Comparison of ENCODE assay signal across 8 cellular contexts in genomic region chr19:58559275-58560006, GRCh38. TPM values are rescaled to one million over a fixed set of nuclear protein-coding genes. Genes with fewer than 3 reads are reported as not detected.
A peak's percentile ranks its signal among the peaks of the same experiment; 100 is the strongest.
DNase-seq lines count a peak whose midpoint lies in the region; FAIRE-seq and TF ChIP-seq lines count a peak whose summit lies in the region.

No MANE protein-coding gene starts in this region.

- peaks cover 15% of the 10 kb centered on the region for H3F3A ChIP-seq in smooth muscle cell (ENCODE audit: low read depth)

- H3K9ac ChIP-seq in smooth muscle cell (ENCODE audit: low read depth), result peak overlapping the region; percentile 96

- no peak for FAIRE-seq in H54 (lab: Jason Lieb, UNC)

- H3K79me2 ChIP-seq in smooth muscle cell (ENCODE audit: low read depth), result peaks cover 27% of the 10 kb centered on the region

- WGBS in smooth muscle cell (ENCODE audit: low lambda C conversion rate), result 2% methylated on average over 33 of the region's 33 CpGs

- H3K4me1 ChIP-seq in SJCRH30 (peaks cover 3% of the 10 kb centered on the region; the same call in 1 of the 2 replicates), breast epithelium (peaks cover 20 to 29% of the 10 kb centered on the region in 2 donors), smooth muscle cell (ENCODE audit: low read depth) (peaks cover 17% of the 10 kb centered on the region)

- peak overlapping the region; percentile 62 for H3K4me3 ChIP-seq in SJCRH30
- peak overlapping the region; percentile 83 to 90 (median 88) for H3K4me3 ChIP-seq in breast epithelium
- H3K4me3 ChIP-seq in smooth muscle cell, result peak overlapping the region; percentile 62

- H3K27me3 ChIP-seq in SJCRH30 (no peaks in the 10 kb centered on the region), breast epithelium (no peaks in the 10 kb centered on the region), smooth muscle cell (ENCODE audit: low read depth) (no peaks in the 10 kb centered on the region)

- H2AFZ ChIP-seq in smooth muscle cell (ENCODE audit: low read depth), result peak overlapping the region; percentile 29

- H3K9me3 ChIP-seq in SJCRH30 (replicated peaks), result no peaks in the 10 kb centered on the region
- no peaks in the 10 kb centered on the region for H3K9me3 ChIP-seq in breast epithelium
- no peaks in the 10 kb centered on the region for H3K9me3 ChIP-seq in smooth muscle cell (replicated peaks; ENCODE audit: low read depth)

- H3K27ac ChIP-seq in C4-2B (peak overlapping the region; percentile 96), SJCRH30 (peak overlapping the region; percentile 84), breast epithelium (peak overlapping the region; percentile 99 to 100), smooth muscle cell (ENCODE audit: low read depth) (peak overlapping the region; percentile 98)

- H4K20me1 ChIP-seq in smooth muscle cell (ENCODE audit: low read depth), result peaks cover 20% of the 10 kb centered on the region

- peak overlapping the region; percentile 94 for H3K4me2 ChIP-seq in smooth muscle cell

- TF ChIP-seq POLR2A in H54 (IDR thresholded peaks at IDR 0.05; ENCODE audit: low read depth, low read length), result peak; percentile 78
- TF ChIP-seq POLR2A in breast epithelium (IDR thresholded peaks at IDR 0.05), result peak; percentile 82

- H3K36me3 ChIP-seq in SJCRH30 (peaks cover 9% of the 10 kb centered on the region), breast epithelium (no peaks in the 10 kb centered on the region), smooth muscle cell (ENCODE audit: low read depth) (no peaks in the 10 kb centered on the region)

- TF ChIP-seq CTCF in C4-2B (conservative IDR thresholded peaks at IDR 0.05) (no peak), breast epithelium (IDR thresholded peaks at IDR 0.05) (no peak), smooth muscle cell (IDR thresholded peaks at IDR 0.05; ENCODE audit: borderline replicate concordance, insufficient read depth, poor library complexity, severe bottlenecking) (no peak)

- intact Hi-C loops in breast epithelium (cut with DNase I; ENCODE audit: low total_unique reads), result no loop called here

- DNase-seq in H54 (ENCODE audit: insufficient read length, low spot score) (peak; percentile 100), SJCRH30 (peak; percentile 94), breast epithelium (ENCODE audit: low spot score in 2 of 2) (peak; percentile 87 to 92), iPS-NIHi7 (ENCODE audit: extremely low spot score) (peak; percentile 94), smooth muscle cell (lab: John Stamatoyannopoulos, UW; ENCODE audit: unreplicated experiment) (no peak), NCI-H446 treated with DMSO at 0.1 percent for 48 hours (lab: John Stamatoyannopoulos, UW) (no peak)
- no peak for DNase-seq in effector CD8-positive, alpha-beta T cell (lab: John Stamatoyannopoulos, UW)

RNA-seq across cellular contexts. Expression of gene UBE2M, which starts 1.0 kb away (rescaled TPM):
- 62.8 and 72.0 TPM in 2 replicates for total RNA-seq in SJCRH30 (2014; rRNA removed; shearing (Covaris generic))
- total RNA-seq in breast epithelium (10 to 100 TPM; 19.0 to 21.3 (median 19.3) TPM), smooth muscle cell (30.7 and 45.9 TPM in 2 replicates)
- polyA plus RNA-seq in smooth muscle cell, result 118 and 126 TPM in 2 replicates

RNA-seq across cellular contexts. Expression of gene CHMP2A, which starts 4.5 kb away (rescaled TPM):
- 40.1 and 44.9 TPM in 2 replicates for total RNA-seq in SJCRH30 (2014; rRNA removed; shearing (Covaris generic))
- 100 to 1,000 TPM in 1 of 3 donors, 10 to 100 TPM in 2; 74.6 to 157 (median 92.8) TPM for total RNA-seq in breast epithelium
- 132 and 153 TPM in 2 replicates for total RNA-seq in smooth muscle cell
- polyA plus RNA-seq in smooth muscle cell, result 213 and 228 TPM in 2 replicates

RNA-seq across cellular contexts. Expression of gene MZF1, which starts 13.7 kb away (rescaled TPM):
- 6.0 and 6.5 TPM in 2 replicates for total RNA-seq in SJCRH30 (2014; rRNA removed; shearing (Covaris generic))
- total RNA-seq in breast epithelium (10 to 100 TPM; 18.7 to 43.0 (median 30.2) TPM), smooth muscle cell (12.2 and 18.7 TPM in 2 replicates)
- 10.2 and 18.5 TPM in 2 replicates for polyA plus RNA-seq in smooth muscle cell

RNA-seq across cellular contexts. Expression of gene TRIM28, which starts 15.6 kb away (rescaled TPM):
- 586 and 615 TPM in 2 replicates for total RNA-seq in SJCRH30 (2014; rRNA removed; shearing (Covaris generic))
- total RNA-seq in breast epithelium (100 to 1,000 TPM; 110 to 190 (median 173) TPM), smooth muscle cell (144 and 148 TPM in 2 replicates)
- polyA plus RNA-seq in smooth muscle cell, result 178 and 193 TPM in 2 replicates

RNA-seq across cellular contexts. Expression of gene ZBTB45, which starts 39.8 kb away (rescaled TPM):
- total RNA-seq in SJCRH30 (2014; rRNA removed; shearing (Covaris generic)), result 5.1 and 5.5 TPM in 2 replicates
- total RNA-seq in breast epithelium (1 to 10 TPM; 8.2 to 9.2 (median 8.6) TPM), smooth muscle cell (5.1 and 8.7 TPM in 2 replicates)
- 23.7 and 25.1 TPM in 2 replicates for polyA plus RNA-seq in smooth muscle cell

Comparison
In these comparisons a context has a peak if more than half of its experiments do, and no peak if none do; other contexts are left out.
1. DNase-seq: peak in H54 (single experiment), SJCRH30 (2 of 2), breast epithelium (2 of 2) and iPS-NIHi7 (single experiment); none in smooth muscle cell (single experiment), effector CD8-positive, alpha-beta T cell (single experiment) and NCI-H446 treated with DMSO at 0.1 percent for 48 hours (single experiment).
2. Peak in every context shown above with its lines, with median percentiles within 50 percentile points of each other: H3K27ac ChIP-seq and H3K4me3 ChIP-seq.